Comparison of ENCODE assay signal across 8 cellular contexts in the genomic region with DNA sequence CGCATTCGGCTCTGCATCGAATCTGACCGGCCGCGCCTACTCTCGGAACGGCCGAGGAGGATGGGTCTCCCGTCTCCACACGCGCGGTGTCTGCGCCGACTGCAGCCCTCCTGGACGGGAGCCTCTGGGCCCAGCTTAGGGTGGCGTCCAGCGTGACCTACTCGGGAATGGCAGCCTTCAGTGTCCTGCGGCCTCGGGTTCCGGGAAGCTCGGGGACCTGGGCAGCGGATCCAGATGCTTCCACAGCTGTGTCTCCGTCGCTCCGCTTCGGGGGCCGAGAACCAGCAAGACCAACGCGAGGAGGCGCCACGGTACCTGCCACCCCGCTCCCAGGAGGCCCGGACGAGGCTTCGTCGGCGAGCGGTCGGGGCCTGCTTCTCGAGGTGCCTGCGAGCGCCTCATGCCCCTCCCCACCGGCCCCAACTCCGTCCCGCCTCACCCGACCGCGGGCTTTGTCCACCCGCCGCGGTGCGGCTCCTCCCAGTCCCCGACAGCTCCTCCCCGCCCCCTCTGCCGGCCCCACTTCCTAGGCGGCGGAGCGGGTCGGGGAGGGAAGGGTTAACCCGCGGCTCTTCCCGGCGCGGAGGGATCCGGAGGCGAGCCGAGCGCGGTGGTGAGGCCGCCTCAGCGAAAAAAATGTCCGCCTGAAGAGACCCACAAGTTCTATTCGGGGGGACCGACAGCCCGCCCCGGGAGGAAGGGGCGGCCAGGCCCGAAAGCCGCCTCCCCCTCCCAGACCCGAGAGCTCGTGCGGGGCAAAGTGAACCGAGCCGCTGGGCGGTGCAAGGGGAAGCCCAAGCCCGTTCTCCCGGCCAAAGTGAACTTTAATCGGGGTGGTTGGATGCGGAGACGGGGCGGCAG. TPM values are rescaled to one million over a fixed set of nuclear protein-coding genes. Genes with fewer than 3 reads are reported as not detected.
DNase-seq lines count a peak whose midpoint lies in the region; ATAC-seq, FAIRE-seq and TF ChIP-seq lines count a peak whose summit lies in the region.

Gene TCF12, plus strand, starts transcription at position 599 of the 861 bp plus-strand sequence. CDS start 1,270 bp downstream, outside the sequence.

- peak within 1 kb of the TSS; percentile 84 for H3K27ac Mint-ChIP-seq in activated naive CD8-positive, alpha-beta T cell treated with anti-CD3 and anti-CD28 coated beads for 36 hours

- H3K4me3 ChIP-seq in GM12864 (ENCODE audit: low read depth, low read length) (peak within 1 kb of the TSS; percentile 96), pancreas (peak within 1 kb of the TSS; percentile 79 to 97 (median 88)), tibial artery (peak within 1 kb of the TSS; percentile 79 to 91)

- peaks cover 0 to 5% (median 0%) of the 10 kb centered on the region in 3 donors for H3K36me3 ChIP-seq in pancreas
- H3K36me3 ChIP-seq in tibial artery, result peaks cover 0 to 7% (median 0%) of the 10 kb centered on the region in 3 donors

- TF ChIP-seq CTCF in GM12864 (IDR thresholded peaks at IDR 0.05; ENCODE audit: low read depth, low read length, missing control alignments) (peak; percentile 46), pancreas (IDR thresholded peaks at IDR 0.05) (no peak), tibial artery (IDR thresholded peaks at IDR 0.05) (peak; percentile 16 to 34)

- peaks cover 3% of the 10 kb centered on the region for H3K9me3 Mint-ChIP-seq in activated naive CD8-positive, alpha-beta T cell treated with anti-CD3 and anti-CD28 coated beads for 36 hours

- peak; percentile 64 for ATAC-seq in HG02623 (IDR thresholded peaks at IDR 0.05; ENCODE audit: unreplicated experiment)
- ATAC-seq in Right ventricle myocardium inferior, result peak; percentile 98
- peak; percentile 89 to 94 (median 90) for ATAC-seq in pancreas

- H3K27me3 Mint-ChIP-seq in activated naive CD8-positive, alpha-beta T cell treated with anti-CD3 and anti-CD28 coated beads for 36 hours, result no peaks in the 10 kb centered on the region

- H3K27ac ChIP-seq in pancreas (peak within 1 kb of the TSS; percentile 85 to 95 (median 90)), tibial artery (peak within 1 kb of the TSS; percentile 91 to 92)

- H3K9me3 ChIP-seq in pancreas, result no peaks in the 10 kb centered on the region
- no peaks in the 10 kb centered on the region for H3K9me3 ChIP-seq in tibial artery

- H3K36me3 Mint-ChIP-seq in activated naive CD8-positive, alpha-beta T cell treated with anti-CD3 and anti-CD28 coated beads for 36 hours, result peaks cover 24% of the 10 kb centered on the region

- DNase-seq in GM12864 (ENCODE audit: low read depth), result peak; percentile 85
- peak; percentile 82 for DNase-seq in NCI-H1105 (lab: John Stamatoyannopoulos, UW)
- peak; percentile 81 for DNase-seq in SKM-1 treated with dmso at 0.1 percent for 144 hours (lab: John Stamatoyannopoulos, UW; ENCODE audit: unreplicated experiment)
- peak; percentile 94 for DNase-seq in activated naive CD8-positive, alpha-beta T cell treated with anti-CD3 and anti-CD28 coated beads for 36 hours
- peak; percentile 96 for DNase-seq in Right ventricle myocardium inferior (ENCODE audit: missing footprints)
- DNase-seq in pancreas, result peak; percentile 93 to 96 (median 94)
- DNase-seq in tibial artery, result peak; percentile 94 to 96

- H3K4me3 Mint-ChIP-seq in activated naive CD8-positive, alpha-beta T cell treated with anti-CD3 and anti-CD28 coated beads for 36 hours, result peak within 1 kb of the TSS; percentile 88

- 0 to 1% methylated on average over 82 to 93 of the region's 93 CpGs for WGBS in pancreas, 2 donors

- H3K4me1 ChIP-seq in pancreas (peaks cover 0 to 43% (median 31%) of the 10 kb centered on the region in 3 donors), tibial artery (peaks cover 0 to 65% (median 16%) of the 10 kb centered on the region in 4 donors)

- H3K27me3 ChIP-seq in pancreas, result no peaks in the 10 kb centered on the region
- H3K27me3 ChIP-seq in tibial artery, result no peaks in the 10 kb centered on the region

- H3K4me1 Mint-ChIP-seq in activated naive CD8-positive, alpha-beta T cell treated with anti-CD3 and anti-CD28 coated beads for 36 hours, result peaks cover 35% of the 10 kb centered on the region

- FAIRE-seq in pancreas (lab: Jason Lieb, UNC), result no peak

- intact Hi-C loops in Right ventricle myocardium inferior (cut with DNase I) (loop anchor here (1.0 to 10.0 kb wide), 5 partner anchors 31 to 297 kb away; partner anchors contain the start of gene ZNF280D), pancreas (cut with DNase I) (no loop called here), tibial artery (cut with DNase I; ENCODE audit: low total_unique reads) (loop anchor here (1.0 to 10.0 kb wide), 2 partner anchors 31 to 377 kb away; no protein-coding TSS in a partner anchor)

RNA-seq across cellular contexts. Expression of gene TCF12, which starts in this region (rescaled TPM):
- 10 to 100 TPM; 55.8 to 59.4 TPM for total RNA-seq in activated naive CD8-positive, alpha-beta T cell treated with anti-CD3 and anti-CD28 coated beads for 36 hours
- total RNA-seq in Right ventricle myocardium inferior, result 46.5 TPM
- total RNA-seq in pancreas, result 10 to 100 TPM; 26.9 to 67.4 (median 28.6) TPM
- 1 to 10 TPM; 7.7 to 9.0 TPM for polyA plus RNA-seq in pancreas

Comparison
In these comparisons a context has a peak if more than half of its experiments do, and no peak if none do; other contexts are left out.
1. Peak in every context shown above with its lines: DNase-seq, ATAC-seq, H3K4me3 ChIP-seq and H3K27ac ChIP-seq.
2. CTCF ChIP-seq: peak in GM12864 (single experiment) and tibial artery (2 of 2); none in pancreas (0 of 4).
3. intact Hi-C loops: an anchor here in Right ventricle myocardium inferior (1.0 to 10.0 kb wide) and tibial artery (1.0 to 10.0 kb wide); none called in pancreas.